In the genomic region with DNA sequence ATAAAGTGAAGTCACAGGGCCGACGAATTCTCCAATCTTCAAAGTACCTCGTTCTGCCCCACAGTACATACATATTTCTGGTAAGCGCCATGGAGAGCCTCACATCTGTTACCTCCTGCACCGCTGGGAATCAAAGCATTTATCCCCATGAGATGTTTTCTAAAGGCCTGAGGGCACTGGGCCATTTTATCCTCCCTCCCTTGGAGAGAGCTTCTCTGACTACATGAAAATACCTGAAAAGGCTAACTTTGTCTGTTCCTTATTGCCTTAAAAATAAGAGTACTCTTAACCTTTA, we compare ENCODE assay signal across 13 cellular contexts.
"Had no signal": no experiment of that assay in that cellular context is flagged by ENCODE, and none has a peak within 500 bp of the region (broad histone marks: within the 10 kb centered on the region; RNA-seq: fewer than 3 reads in every experiment).

No MANE protein-coding gene starts in this region.

- DNase-seq: activated CD4-positive, alpha-beta T cell treated with anti-CD3 and anti-CD28 coated beads for 36 hours; activated CD8-positive, alpha-beta memory T cell treated with anti-CD3 and anti-CD28 coated beads, Interleukin-2, amount 50 U/mL, for 4 hours; activated CD8-positive, alpha-beta T cell treated with anti-CD3 and anti-CD28 coated beads for 36 hours; aorta; heart left ventricle; ovary; thyroid gland; WERI-Rb-1 had no signal

- H3K27ac ChIP-seq: esophagus muscularis mucosa, heart left ventricle, ovary, skin epidermis, thyroid gland, vagina, WERI-Rb-1 had no signal

- H3K4me3 Mint-ChIP-seq: activated CD4-positive, alpha-beta T cell treated with anti-CD3 and anti-CD28 coated beads for 36 hours; activated CD8-positive, alpha-beta T cell treated with anti-CD3 and anti-CD28 coated beads for 36 hours; neural crest cell had no signal

- H3K4me3 ChIP-seq: esophagus muscularis mucosa, heart left ventricle, ovary, skin epidermis, thyroid gland, vagina had no signal

- H3K27ac Mint-ChIP-seq: activated CD4-positive, alpha-beta T cell treated with anti-CD3 and anti-CD28 coated beads for 36 hours; activated CD8-positive, alpha-beta T cell treated with anti-CD3 and anti-CD28 coated beads for 36 hours had no signal

- H3K9me3 ChIP-seq: esophagus muscularis mucosa, heart left ventricle, ovary, thyroid gland, vagina had no signal

- ATAC-seq: activated CD4-positive, alpha-beta T cell treated with anti-CD3 and anti-CD28 coated beads for 36 hours; activated CD8-positive, alpha-beta T cell treated with anti-CD3 and anti-CD28 coated beads for 36 hours; heart left ventricle; left lobe of liver had no signal

- H3K36me3 ChIP-seq: esophagus muscularis mucosa, heart left ventricle, ovary, thyroid gland, vagina, WERI-Rb-1 had no signal

- H3K27me3 ChIP-seq: esophagus muscularis mucosa, heart left ventricle, ovary, thyroid gland, vagina had no signal

- H3K9me3 Mint-ChIP-seq: activated CD8-positive, alpha-beta T cell treated with anti-CD3 and anti-CD28 coated beads for 36 hours; neural crest cell had no signal
